Comparison of ENCODE assay signal across 8 cellular contexts in the genomic region with DNA sequence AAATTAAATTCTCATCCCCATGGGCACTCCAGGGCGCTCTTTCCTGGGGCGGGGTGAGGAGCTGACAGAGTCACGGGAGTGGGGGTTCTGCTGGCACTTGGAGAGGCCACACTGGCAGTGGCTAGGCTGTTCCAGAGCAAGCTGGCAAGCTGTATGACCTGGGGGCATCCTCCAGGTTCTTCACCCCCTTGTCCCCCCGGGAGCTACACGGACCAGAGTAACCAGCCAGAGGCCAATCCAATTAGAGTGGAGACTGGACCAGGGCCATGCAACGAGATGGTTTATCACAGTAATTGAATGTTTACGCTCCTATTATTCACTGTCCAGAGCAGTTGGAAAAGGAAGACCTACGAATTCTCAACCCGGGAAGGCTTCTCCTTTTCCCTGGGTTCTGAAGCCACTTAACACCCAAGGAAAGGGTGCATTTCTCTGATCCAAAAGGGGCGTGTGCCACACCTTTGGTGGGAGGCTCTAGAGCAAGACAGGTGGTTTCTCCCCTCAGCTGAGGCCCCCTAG. TPM values are rescaled to one million over a fixed set of nuclear protein-coding genes. Genes with fewer than 3 reads are reported as not detected.
DNase-seq lines count a peak whose midpoint lies in the region; ATAC-seq lines count a peak whose summit lies in the region.

No MANE protein-coding gene starts in this region.

- no peak for DNase-seq in CD4-positive, CD25-positive, alpha-beta regulatory T cell
- DNase-seq in NCI-H69 (lab: John Stamatoyannopoulos, UW): peak; percentile 65
- no peak for DNase-seq in effector memory CD4-positive, alpha-beta T cell
- DNase-seq in ureter (ENCODE audit: low spot score): no peak
- DNase-seq in NCI-H1105 treated with DMSO at 0.1 percent for 48 hours (lab: John Stamatoyannopoulos, UW): no peak
- DNase-seq in LoVo (ENCODE audit: low spot score): no peak

- H3K9me3 ChIP-seq in CD4-positive, CD25-positive, alpha-beta regulatory T cell (ENCODE audit: control insufficient read depth in 2 of 2, low read length in 2 of 2): no peaks in the 10 kb centered on the region
- no peaks in the 10 kb centered on the region for H3K9me3 ChIP-seq in effector memory CD4-positive, alpha-beta T cell (ENCODE audit: control insufficient read depth, low read length)
- H3K9me3 ChIP-seq in neuron (ENCODE audit: low read length): no peaks in the 10 kb centered on the region

- H3K4me3 ChIP-seq in CD4-positive, CD25-positive, alpha-beta regulatory T cell (ENCODE audit: low read depth, low read length): peak overlapping the region; percentile 77
- peak overlapping the region; percentile 82 for H3K4me3 ChIP-seq in effector memory CD4-positive, alpha-beta T cell (ENCODE audit: insufficient read depth, low read depth, low read length, poor library complexity, severe bottlenecking)
- H3K4me3 ChIP-seq in neuron (ENCODE audit: low read length): peak overlapping the region; percentile 62

- peak overlapping the region; percentile 94 to 95 (median 94) for H3K27ac Mint-ChIP-seq in CD4-positive, CD25-positive, alpha-beta regulatory T cell

- peaks cover 6% of the 10 kb centered on the region for H3K27me3 Mint-ChIP-seq in CD4-positive, CD25-positive, alpha-beta regulatory T cell

- no peaks in the 10 kb centered on the region for H3K9me3 Mint-ChIP-seq in CD4-positive, CD25-positive, alpha-beta regulatory T cell

- no peak for ATAC-seq in CD4-positive, CD25-positive, alpha-beta regulatory T cell (ENCODE audit: low read depth in 2 of 2)
- ATAC-seq in HG02798 (IDR thresholded peaks at IDR 0.05; ENCODE audit: poor library complexity, unreplicated experiment): no peak

- peaks cover 88% of the 10 kb centered on the region for H3K4me1 ChIP-seq in CD4-positive, CD25-positive, alpha-beta regulatory T cell (ENCODE audit: control insufficient read depth, insufficient read depth, low read length, poor library complexity, severe bottlenecking)
- peaks cover 83% of the 10 kb centered on the region for H3K4me1 ChIP-seq in effector memory CD4-positive, alpha-beta T cell (ENCODE audit: control insufficient read depth, insufficient read depth, low read length, poor library complexity, severe bottlenecking)
- peaks cover 52% of the 10 kb centered on the region for H3K4me1 ChIP-seq in neuron (ENCODE audit: insufficient read depth, low read length)

- H3K36me3 Mint-ChIP-seq in CD4-positive, CD25-positive, alpha-beta regulatory T cell: no peaks in the 10 kb centered on the region

- H3K27me3 ChIP-seq in CD4-positive, CD25-positive, alpha-beta regulatory T cell (ENCODE audit: control insufficient read depth, insufficient read depth, low read length): no peaks in the 10 kb centered on the region
- H3K27me3 ChIP-seq in effector memory CD4-positive, alpha-beta T cell (replicated peaks; ENCODE audit: control insufficient read depth, insufficient read depth, low read length, poor library complexity, severe bottlenecking): no peaks in the 10 kb centered on the region
- no peaks in the 10 kb centered on the region for H3K27me3 ChIP-seq in neuron (ENCODE audit: insufficient read depth, low read length)

- no peaks in the 10 kb centered on the region for H3K36me3 ChIP-seq in CD4-positive, CD25-positive, alpha-beta regulatory T cell (ENCODE audit: control insufficient read depth, insufficient read depth, low read length)
- H3K36me3 ChIP-seq in effector memory CD4-positive, alpha-beta T cell (ENCODE audit: control insufficient read depth, insufficient read depth, low read length): no peaks in the 10 kb centered on the region
- no peaks in the 10 kb centered on the region for H3K36me3 ChIP-seq in neuron (ENCODE audit: insufficient read depth, low read length)

- H3K27ac ChIP-seq in CD4-positive, CD25-positive, alpha-beta regulatory T cell (ENCODE audit: insufficient read depth, low read length, poor library complexity, severe bottlenecking): peak overlapping the region; percentile 90
- peak overlapping the region; percentile 89 for H3K27ac ChIP-seq in effector memory CD4-positive, alpha-beta T cell (ENCODE audit: insufficient read depth, low read length, poor library complexity, severe bottlenecking)

- H3K4me3 Mint-ChIP-seq in CD4-positive, CD25-positive, alpha-beta regulatory T cell: peak overlapping the region; percentile 89 to 99 (median 95)

- H3K4me1 Mint-ChIP-seq in CD4-positive, CD25-positive, alpha-beta regulatory T cell: peaks cover 42 to 88% (median 70%) of the 10 kb centered on the region in 4 donors

- H2AFZ ChIP-seq in neuron (ENCODE audit: low read depth, low read length): no peak overlapping the region

RNA-seq across cellular contexts. Expression of a gene that starts 43.8 kb away (rescaled TPM):
- 42.6 TPM for total RNA-seq in CD4-positive, CD25-positive, alpha-beta regulatory T cell
- 10 to 100 TPM; 45.2 to 54.1 (median 51.9) TPM for polyA plus RNA-seq in CD4-positive, CD25-positive, alpha-beta regulatory T cell
- total RNA-seq in ureter: 33.8 TPM
